In the genomic region with DNA sequence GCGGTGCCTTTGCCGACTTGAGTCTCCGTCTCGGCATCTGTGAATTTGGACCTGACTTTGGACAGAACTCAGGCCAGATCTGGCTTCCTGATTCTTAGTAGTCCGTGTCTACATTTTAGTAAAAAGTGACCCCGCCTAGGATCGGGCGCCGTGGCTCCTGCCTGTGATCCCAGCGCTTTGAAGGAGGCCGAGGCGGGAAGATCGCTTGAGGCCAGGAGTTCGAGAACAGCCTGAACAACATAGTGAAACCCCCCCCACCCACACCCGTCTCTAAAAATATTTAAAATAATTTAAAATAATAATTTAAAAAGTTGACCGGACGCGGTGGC, we compare ENCODE assay signal across 7 cellular contexts. TPM values are rescaled to one million over a fixed set of nuclear protein-coding genes. Genes with fewer than 3 reads are reported as not detected.
DNase-seq lines count a peak whose midpoint lies in the region; ATAC-seq and TF ChIP-seq lines count a peak whose summit lies in the region.

No MANE protein-coding gene starts in this region.

- no peaks in the 10 kb centered on the region for H3K36me3 Mint-ChIP-seq in HFFc6 (ENCODE audit: low read depth)
- peaks cover 0 to 10% of the 10 kb centered on the region in 2 donors for H3K36me3 Mint-ChIP-seq in activated naive CD4-positive, alpha-beta T cell treated with anti-CD3 and anti-CD28 coated beads, Interleukin-2, amount 50 U/mL, for 72 hours
- H3K36me3 Mint-ChIP-seq in stimulated activated naive B cell treated with anti-CD40 and anti-IgM and Interleukin-4, amounts not matched to agents 10 μg/mL and 1 μg/mL and 100 μg/mL, for 72 hours, result peaks cover 19 to 21% of the 10 kb centered on the region in 2 donors

- ATAC-seq in activated naive CD4-positive, alpha-beta T cell treated with anti-CD3 and anti-CD28 coated beads, Interleukin-2, amount 50 U/mL, for 72 hours, result no peak
- ATAC-seq in stimulated activated naive B cell treated with anti-CD40 and anti-IgM and Interleukin-4, amounts not matched to agents 10 μg/mL and 1 μg/mL and 100 μg/mL, for 72 hours (replicated peaks), result no peak
- ATAC-seq in GM18858 (IDR thresholded peaks at IDR 0.05; ENCODE audit: unreplicated experiment), result no peak

- peak overlapping the region; percentile 88 for H3K4me3 Mint-ChIP-seq in HFFc6
- peak overlapping the region; percentile 85 to 89 for H3K4me3 Mint-ChIP-seq in stimulated activated naive B cell treated with anti-CD40 and anti-IgM and Interleukin-4, amounts not matched to agents 10 μg/mL and 1 μg/mL and 100 μg/mL, for 72 hours

- no peak for DNase-seq in HFFc6
- no peak for DNase-seq in activated naive CD4-positive, alpha-beta T cell treated with anti-CD3 and anti-CD28 coated beads, Interleukin-2, amount 50 U/mL, for 72 hours (ENCODE audit: low spot score in 2 of 2)
- DNase-seq in stimulated activated naive B cell treated with anti-CD40 and anti-IgM and Interleukin-4, amounts not matched to agents 10 μg/mL and 1 μg/mL and 100 μg/mL, for 72 hours, result no peak
- DNase-seq in medulla oblongata (ENCODE audit: extremely low spot score), result no peak
- DNase-seq in NCI-H2081 treated with DMSO at 0.1 percent for 48 hours (lab: John Stamatoyannopoulos, UW), result no peak

- peaks cover 2% of the 10 kb centered on the region for H3K4me1 ChIP-seq in iPS-15b (ENCODE audit: control insufficient read depth, insufficient read depth, low read length)

- no peaks in the 10 kb centered on the region for H3K27me3 ChIP-seq in iPS-15b (ENCODE audit: control insufficient read depth, insufficient read depth, low read length)

- TF ChIP-seq CTCF in HFFc6 (IDR thresholded peaks at IDR 0.05), result no peak

- peak overlapping the region; percentile 60 for H3K9ac ChIP-seq in iPS-15b (ENCODE audit: low read depth, low read length)

- no peaks in the 10 kb centered on the region for H3K9me3 ChIP-seq in iPS-15b (ENCODE audit: control insufficient read depth, insufficient read depth, low read length)

- no peaks in the 10 kb centered on the region for H3K9me3 Mint-ChIP-seq in HFFc6
- H3K9me3 Mint-ChIP-seq in activated naive CD4-positive, alpha-beta T cell treated with anti-CD3 and anti-CD28 coated beads, Interleukin-2, amount 50 U/mL, for 72 hours, result no peaks in the 10 kb centered on the region
- H3K9me3 Mint-ChIP-seq in stimulated activated naive B cell treated with anti-CD40 and anti-IgM and Interleukin-4, amounts not matched to agents 10 μg/mL and 1 μg/mL and 100 μg/mL, for 72 hours, result no peaks in the 10 kb centered on the region

- H3K27ac Mint-ChIP-seq in HFFc6, result peak overlapping the region; percentile 90
- peak overlapping the region; percentile 78 to 92 for H3K27ac Mint-ChIP-seq in activated naive CD4-positive, alpha-beta T cell treated with anti-CD3 and anti-CD28 coated beads, Interleukin-2, amount 50 U/mL, for 72 hours
- H3K27ac Mint-ChIP-seq in stimulated activated naive B cell treated with anti-CD40 and anti-IgM and Interleukin-4, amounts not matched to agents 10 μg/mL and 1 μg/mL and 100 μg/mL, for 72 hours, result peak overlapping the region; percentile 97

- peaks cover 6% of the 10 kb centered on the region for H3K27me3 Mint-ChIP-seq in HFFc6 (ENCODE audit: insufficient read depth)
- H3K27me3 Mint-ChIP-seq in stimulated activated naive B cell treated with anti-CD40 and anti-IgM and Interleukin-4, amounts not matched to agents 10 μg/mL and 1 μg/mL and 100 μg/mL, for 72 hours, result no peaks in the 10 kb centered on the region

- peaks cover 16% of the 10 kb centered on the region for H3K36me3 ChIP-seq in iPS-15b (ENCODE audit: control insufficient read depth, insufficient read depth, low read length)

- peak overlapping the region; percentile 67 for H3K4me3 ChIP-seq in iPS-15b (ENCODE audit: low read depth, low read length)

- H3K4me1 Mint-ChIP-seq in HFFc6 (ENCODE audit: low read depth), result peaks cover 9% of the 10 kb centered on the region
- H3K4me1 Mint-ChIP-seq in stimulated activated naive B cell treated with anti-CD40 and anti-IgM and Interleukin-4, amounts not matched to agents 10 μg/mL and 1 μg/mL and 100 μg/mL, for 72 hours, result peaks cover 42 to 64% of the 10 kb centered on the region in 2 donors

RNA-seq across cellular contexts. Expression of a gene that starts 0.8 kb away (rescaled TPM):
- 100 to 1,000 TPM in 1 of 6 experiments, 10 to 100 TPM in 5; 74.9 to 102 (median 82.0) TPM for total RNA-seq in HFFc6 (2021; fragmentation: NEBNext Ultra II Directional; extraction: Animal tissue kit (Norgen Biotek cat#: 25700))
- total RNA-seq in activated naive CD4-positive, alpha-beta T cell treated with anti-CD3 and anti-CD28 coated beads, Interleukin-2, amount 50 U/mL, for 72 hours, result 100 to 1,000 TPM in 1 of 2 donors, 10 to 100 TPM in 1; 65.2 to 104 TPM

RNA-seq across cellular contexts. Expression of a gene that starts 48.0 kb away (rescaled TPM):
- 100 to 1,000 TPM; 178 to 319 (median 252) TPM for total RNA-seq in HFFc6 (2021; fragmentation: NEBNext Ultra II Directional; extraction: Animal tissue kit (Norgen Biotek cat#: 25700))
- 100 to 1,000 TPM; 163 to 193 TPM for total RNA-seq in activated naive CD4-positive, alpha-beta T cell treated with anti-CD3 and anti-CD28 coated beads, Interleukin-2, amount 50 U/mL, for 72 hours
